In genomic region chr1:196459383-196459782, GRCh38 we compare ENCODE assay signal across 25 cellular contexts.
"Had no signal": no experiment of that assay in that cellular context is flagged by ENCODE, and none has a peak within 500 bp of the region (broad histone marks: within the 10 kb centered on the region; RNA-seq: fewer than 3 reads in every experiment).

No MANE protein-coding gene starts in this region.

- ATAC-seq: activated CD8-positive, alpha-beta T cell treated with anti-CD3 and anti-CD28 coated beads, Interleukin-2, amount 10 ng/mL, durations not matched to agents 7 days and 5 days; SK-N-SH treated with all-trans-retinoic acid at 6 μM for 48 hours had no signal

- FAIRE-seq: endometrium, keratinocyte had no signal

- H3K27ac ChIP-seq: brain microvascular endothelial cell, spleen, upper lobe of left lung, VCaP had no signal

- H3K27me3 Mint-ChIP-seq: activated naive CD4-positive, alpha-beta T cell treated with anti-CD3 and anti-CD28 coated beads, Interleukin-2, amount 50 U/mL, for 24 hours; dendritic cell treated with granulocyte-macrophage colony-stimulating factor and Interleukin-4, amounts not matched to agents 40 ng/mL and 50 ng/mL, for 4 days had no signal

- H3K4me3 Mint-ChIP-seq: activated CD8-positive, alpha-beta T cell treated with anti-CD3 and anti-CD28 coated beads, Interleukin-2, amount 10 ng/mL, durations not matched to agents 7 days and 5 days; activated naive CD4-positive, alpha-beta T cell treated with anti-CD3 and anti-CD28 coated beads, Interleukin-2, amount 50 U/mL, for 24 hours; dendritic cell treated with granulocyte-macrophage colony-stimulating factor and Interleukin-4, amounts not matched to agents 40 ng/mL and 50 ng/mL, for 4 days; nephron progenitor cell; T-helper 2 cell treated with Interferon-gamma antibody and Interleukin-4, amounts not matched to agents 5 μg/mL and 100 μg/mL, for 36 hours had no signal

- H3K27ac Mint-ChIP-seq: activated CD8-positive, alpha-beta T cell treated with anti-CD3 and anti-CD28 coated beads, Interleukin-2, amount 10 ng/mL, durations not matched to agents 7 days and 5 days; activated naive CD4-positive, alpha-beta T cell treated with anti-CD3 and anti-CD28 coated beads, Interleukin-2, amount 50 U/mL, for 24 hours; dendritic cell treated with granulocyte-macrophage colony-stimulating factor and Interleukin-4, amounts not matched to agents 40 ng/mL and 50 ng/mL, for 4 days; T-helper 2 cell treated with Interferon-gamma antibody and Interleukin-4, amounts not matched to agents 5 μg/mL and 100 μg/mL, for 36 hours had no signal

- H3K4me1 ChIP-seq: heart right ventricle, spleen, upper lobe of left lung had no signal

- DNase-seq: activated CD4-positive, alpha-beta T cell treated with anti-CD3 and anti-CD28 coated beads, Interleukin-2, amount 50 U/mL, for 1 hour; activated CD4-positive, CD25-positive, alpha-beta regulatory T cell treated with anti-CD3 and anti-CD28 coated beads, Interleukin-2, amount 50 U/mL, for 72 hours; activated CD8-positive, alpha-beta T cell treated with anti-CD3 and anti-CD28 coated beads, Interleukin-2, amount 10 ng/mL, durations not matched to agents 7 days and 5 days; activated gamma-delta T cell treated with Interleukin-2 at 50 U/mL for 16 hours; anterior cingulate cortex; brain microvascular endothelial cell; caudate nucleus; effector CD4-positive, alpha-beta T cell; heart right ventricle; midbrain; nephron progenitor cell; nucleus accumbens; posterior cingulate gyrus; spleen; stimulated activated CD4-positive, alpha-beta T cell treated with anti-CD3 and anti-CD28 coated beads, Interleukin-4, amount 100 ng/mL, for 1 hour; stimulated activated naive CD4-positive, alpha-beta T cell treated with Interleukin-2 at 50 U/mL for 16 hours; upper lobe of left lung had no signal

- H3K9me3 Mint-ChIP-seq: activated naive CD4-positive, alpha-beta T cell treated with anti-CD3 and anti-CD28 coated beads, Interleukin-2, amount 50 U/mL, for 24 hours; dendritic cell treated with granulocyte-macrophage colony-stimulating factor and Interleukin-4, amounts not matched to agents 40 ng/mL and 50 ng/mL, for 4 days; nephron progenitor cell; T-helper 2 cell treated with Interferon-gamma antibody and Interleukin-4, amounts not matched to agents 5 μg/mL and 100 μg/mL, for 36 hours had no signal

- H3K9me3 ChIP-seq: heart right ventricle, spleen, thoracic aorta, upper lobe of left lung had no signal

- H3K4me3 ChIP-seq: heart right ventricle, spleen, thoracic aorta, upper lobe of left lung had no signal

- H3K27me3 ChIP-seq: brain microvascular endothelial cell, heart right ventricle, spleen, upper lobe of left lung had no signal

- H3K4me1 Mint-ChIP-seq: activated naive CD4-positive, alpha-beta T cell treated with anti-CD3 and anti-CD28 coated beads, Interleukin-2, amount 50 U/mL, for 24 hours had no signal

- H3K36me3 Mint-ChIP-seq: activated naive CD4-positive, alpha-beta T cell treated with anti-CD3 and anti-CD28 coated beads, Interleukin-2, amount 50 U/mL, for 24 hours had no signal

- H3K36me3 ChIP-seq: brain microvascular endothelial cell, heart right ventricle, spleen, thoracic aorta, upper lobe of left lung had no signal
